ENCODE assay signal across 8 cellular contexts in the genomic region with DNA sequence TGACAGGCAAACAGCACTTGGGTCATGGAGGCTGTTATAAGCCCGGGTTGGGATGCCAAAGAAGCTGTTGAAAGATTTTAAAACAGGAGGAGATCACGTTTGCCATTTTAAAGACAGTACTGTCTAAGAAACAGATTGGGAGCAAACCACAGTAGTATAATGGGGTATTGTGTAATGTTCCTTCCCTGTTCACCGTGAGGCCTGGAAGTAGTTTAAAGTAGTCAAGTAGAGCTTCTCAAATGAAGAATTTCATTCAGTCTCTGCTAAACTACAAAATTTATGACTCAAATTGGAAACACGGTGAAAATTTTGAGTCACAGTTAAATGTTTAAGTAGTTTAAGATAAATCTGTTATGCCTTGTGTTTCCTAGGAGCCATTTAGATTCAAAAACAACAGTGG. TPM values are rescaled to one million over a fixed set of nuclear protein-coding genes. Genes with fewer than 3 reads are reported as not detected.
DNase-seq lines count a peak whose midpoint lies in the region; TF ChIP-seq lines count a peak whose summit lies in the region.

No MANE protein-coding gene starts in this region.

- no peaks in the 10 kb centered on the region for H3K9me3 ChIP-seq in neutrophil
- H3K9me3 ChIP-seq in effector memory CD4-positive, alpha-beta T cell (ENCODE audit: control insufficient read depth, low read length), result no peaks in the 10 kb centered on the region

- POLR2A ChIA-PET in BJ (lab: Charles Lee), result interaction anchor here (0.6 to 1.4 kb wide), 2 partner anchors 37 to 1368 kb away, joined by 5 to 11 read pairs; no protein-coding TSS in a partner anchor

- H3K4me3 ChIP-seq in BJ (ENCODE audit: low read depth, low read length), result no peak overlapping the region
- H3K4me3 ChIP-seq in coronary artery, result no peak overlapping the region
- no peak overlapping the region for H3K4me3 ChIP-seq in neutrophil (ENCODE audit: low read depth in 1 of 2, low read length in 1 of 2)
- no peak overlapping the region for H3K4me3 ChIP-seq in effector memory CD4-positive, alpha-beta T cell (ENCODE audit: insufficient read depth, low read depth, low read length, poor library complexity, severe bottlenecking)

- CTCF ChIA-PET in BJ (lab: Yijun Ruan, JAX), result interaction anchor here (0.7 to 1.2 kb wide), 2 partner anchors 93 to 115 kb away, joined by 3 to 4 read pairs; no protein-coding TSS in a partner anchor

- no peak for TF ChIP-seq CTCF in BJ (IDR thresholded peaks at IDR 0.05; ENCODE audit: insufficient read depth, low read depth, low read length)
- TF ChIP-seq CTCF in coronary artery (IDR thresholded peaks at IDR 0.05), result no peak
- TF ChIP-seq CTCF in neutrophil (IDR thresholded peaks at IDR 0.05), result no peak

- H3K36me3 ChIP-seq in BJ (ENCODE audit: control insufficient read depth, insufficient read depth, low read length), result peaks cover 3% of the 10 kb centered on the region; the same call in 1 of the 2 replicates
- H3K36me3 ChIP-seq in neutrophil, result peaks cover 7% of the 10 kb centered on the region
- peaks cover 2% of the 10 kb centered on the region for H3K36me3 ChIP-seq in effector memory CD4-positive, alpha-beta T cell (ENCODE audit: control insufficient read depth, insufficient read depth, low read length)

- DNase-seq in BJ (ENCODE audit: low read depth), result peak; percentile 88
- peak; percentile 89 for DNase-seq in NOMO-1 treated with DMSO at 0.1 percent for 48 hours (lab: John Stamatoyannopoulos, UW; ENCODE audit: unreplicated experiment)
- DNase-seq in coronary artery (ENCODE audit: low spot score), result no peak
- no peak for DNase-seq in effector memory CD4-positive, alpha-beta T cell
- DNase-seq in T-helper 9 cell, result no peak
- no peak for DNase-seq in GDM1 (lab: John Stamatoyannopoulos, UW)
- DNase-seq in DMS153 (lab: John Stamatoyannopoulos, UW), result no peak

- H3K27me3 ChIP-seq in BJ (ENCODE audit: control insufficient read depth, insufficient read depth, low read length) (no peaks in the 10 kb centered on the region), neutrophil (no peaks in the 10 kb centered on the region)
- H3K27me3 ChIP-seq in effector memory CD4-positive, alpha-beta T cell (replicated peaks; ENCODE audit: control insufficient read depth, insufficient read depth, low read length, poor library complexity, severe bottlenecking), result no peaks in the 10 kb centered on the region

- peaks cover 19 to 23% of the 10 kb centered on the region in 2 experiments for H3K4me1 ChIP-seq in neutrophil (ENCODE audit: control insufficient read depth in 1 of 2, insufficient read depth in 1 of 2, low read depth in 1 of 2, low read length in 1 of 2)
- peaks cover 16% of the 10 kb centered on the region for H3K4me1 ChIP-seq in effector memory CD4-positive, alpha-beta T cell (ENCODE audit: control insufficient read depth, insufficient read depth, low read length, poor library complexity, severe bottlenecking)

- H3K27ac ChIP-seq in coronary artery, result peak overlapping the region; percentile 29 to 53
- peak overlapping the region; percentile 58 for H3K27ac ChIP-seq in neutrophil
- no peak overlapping the region for H3K27ac ChIP-seq in effector memory CD4-positive, alpha-beta T cell (ENCODE audit: insufficient read depth, low read length, poor library complexity, severe bottlenecking)

RNA-seq across cellular contexts. Expression of gene ATP2A2, which starts 35.8 kb away (rescaled TPM):
- polyA plus RNA-seq in BJ (2011; rRNA removed), result 145 and 267 TPM in 2 replicates
- 147 and 235 TPM in 2 replicates for polyA minus RNA-seq in BJ (2011; rRNA and poly(A)+ RNA removed)

Comparison
In these comparisons a context has a peak if more than half of its experiments do, and no peak if none do; other contexts are left out.
1. DNase-seq: peak in BJ (single experiment) and NOMO-1 treated with DMSO at 0.1 percent for 48 hours (single experiment); none in coronary artery (single experiment), effector memory CD4-positive, alpha-beta T cell (0 of 3), T-helper 9 cell (single experiment), GDM1 (single experiment) and DMS153 (single experiment).